30 cellular contexts compared by ENCODE assay signal in the genomic region with DNA sequence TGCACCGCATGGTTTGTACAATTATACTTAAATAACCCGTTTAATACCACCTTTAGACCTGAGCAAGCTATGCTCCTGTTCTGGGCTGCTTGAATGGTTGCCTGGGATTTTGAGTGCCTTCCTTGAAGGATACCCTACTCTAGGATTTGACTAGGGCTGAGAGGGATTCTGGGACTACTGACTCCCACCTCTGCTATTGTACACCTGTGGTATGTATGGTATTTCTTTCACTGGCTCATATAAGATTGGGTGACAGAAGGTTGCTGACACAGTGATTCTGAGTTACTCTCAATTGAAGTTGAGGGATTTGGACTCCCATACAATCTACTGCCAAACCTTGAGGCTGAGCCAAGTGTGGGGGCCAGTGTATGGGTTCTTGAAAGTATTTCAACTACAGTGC.
"Had no signal": no experiment of that assay in that cellular context is flagged by ENCODE, and none has a peak within 500 bp of the region (broad histone marks: within the 10 kb centered on the region; RNA-seq: fewer than 3 reads in every experiment).

No MANE protein-coding gene starts in this region.

- ATAC-seq: activated T-cell treated with anti-CD3 and anti-CD28 coated beads, Interleukin-2, amount 50 U/mL, for 72 hours; body of pancreas; effector memory CD8-positive, alpha-beta T cell; gastroesophageal sphincter had no signal

- H3K27ac ChIP-seq: body of pancreas, epithelial cell of prostate, esophagus squamous epithelium, gastroesophageal sphincter had no signal

- FAIRE-seq: colon, endometrium, endothelial cell of umbilical vein had no signal

- H3K27me3 ChIP-seq: body of pancreas, esophagus squamous epithelium, gastroesophageal sphincter had no signal

- DNase-seq: activated CD4-positive, alpha-beta memory T cell treated with anti-CD3 and anti-CD28 coated beads, Interleukin-2, amount 10 ng/mL, durations not matched to agents 7 days and 5 days; activated CD4-positive, alpha-beta T cell treated with anti-CD3 and anti-CD28 coated beads for 1 hour; activated CD4-positive, alpha-beta T cell treated with anti-CD3 and anti-CD28 coated beads for 4 hours; activated CD4-positive, alpha-beta T cell treated with anti-CD3 and anti-CD28 coated beads, Interleukin-2, amount 10 ng/mL, durations not matched to agents 7 days and 5 days; activated CD4-positive, alpha-beta T cell treated with anti-CD3 and anti-CD28 coated beads, Interleukin-2, amount 50 U/mL, for 4 hours; activated CD8-positive, alpha-beta memory T cell treated with anti-CD3 and anti-CD28 coated beads, Interleukin-2, amount 50 U/mL, for 48 hours; activated effector memory CD4-positive, alpha-beta T cell treated with Interleukin-2 at 50 U/mL for 16 hours; activated gamma-delta T cell treated with Interleukin-2 at 50 U/mL for 16 hours; activated naive CD4-positive, alpha-beta T cell treated with anti-CD3 and anti-CD28 coated beads, Interleukin-2, amount 50 U/mL, for 16 hours; activated naive CD4-positive, alpha-beta T cell treated with Interleukin-2 at 50 U/mL for 16 hours; activated T-cell treated with anti-CD3 and anti-CD28 coated beads for 4 hours; activated T-cell treated with anti-CD3 and anti-CD28 coated beads, Interleukin-2, amount 50 U/mL, for 24 hours; activated T-cell treated with anti-CD3 and anti-CD28 coated beads, Interleukin-2, amount 50 U/mL, for 72 hours; amygdala; aorta; body of pancreas; caudate nucleus; cortex of kidney; dermis blood vessel endothelial cell; effector CD4-positive, alpha-beta T cell; effector memory CD8-positive, alpha-beta T cell; esophagus squamous epithelium; foreskin melanocyte; head of caudate nucleus; T-helper 2 cell had no signal

- H3K4me1 ChIP-seq: body of pancreas, esophagus squamous epithelium, gastroesophageal sphincter had no signal

- H3K9me3 ChIP-seq: body of pancreas had no signal

- H3K36me3 ChIP-seq: esophagus squamous epithelium, gastroesophageal sphincter had no signal

- H3K4me3 ChIP-seq: body of pancreas, esophagus squamous epithelium, gastroesophageal sphincter had no signal
